In genomic region chr10:16754765-16755164, GRCh38 we compare ENCODE assay signal across 26 cellular contexts.
DNase-seq lines count a peak whose midpoint lies in the region; ATAC-seq, FAIRE-seq and TF ChIP-seq lines count a peak whose summit lies in the region.
"Had no signal": no experiment of that assay in that cellular context is flagged by ENCODE, and none has a peak within 500 bp of the region (broad histone marks: within the 10 kb centered on the region; RNA-seq: fewer than 3 reads in every experiment).

No MANE protein-coding gene starts in this region.

- SMC1A ChIA-PET in GM12878 (lab: Charles Lee; ENCODE audit: uncharacterized antibody, unreplicated experiment) = interaction anchor here (0.7 kb wide), 1 partner anchor 74 kb away, joined by 3 read pairs; no protein-coding TSS in a partner anchor

- no peak overlapping the region for H3K4me2 ChIP-seq in GM12878 (ENCODE audit: control insufficient read depth, insufficient read depth)
- H3K4me2 ChIP-seq: BLaER1 had no signal

- in situ Hi-C loops in GM12878 (cut with MboI) = no loop called here

- H3K9me3 ChIP-seq in left ventricle myocardium inferior (replicated peaks) = no peaks in the 10 kb centered on the region
- H3K9me3 ChIP-seq in GM12878 (replicated peaks; ENCODE audit: control insufficient read depth, insufficient read depth, low read length) = no peaks in the 10 kb centered on the region
- H3K9me3 ChIP-seq in left lung = no peaks in the 10 kb centered on the region
- H3K9me3 ChIP-seq in upper lobe of right lung = no peaks in the 10 kb centered on the region
- H3K9me3 ChIP-seq: BE2C, BLaER1 had no signal

- no peaks in the 10 kb centered on the region for H3K79me2 ChIP-seq in GM12878 (ENCODE audit: control insufficient read depth, insufficient read depth, low read length)

- TF ChIP-seq CTCF in left ventricle myocardium inferior (IDR thresholded peaks at IDR 0.05; ENCODE audit: borderline replicate concordance) (no peak), GM12878 (IDR thresholded peaks at IDR 0.05 in 2 of 3, conservative IDR thresholded peaks at IDR 0.05 in 1 of 3; ENCODE audit: control insufficient read depth in 2 of 3, extremely low read depth in 1 of 3, insufficient read depth in 1 of 3, low read depth in 3 of 3, low read length in 3 of 3) (no peak), left lung (IDR thresholded peaks at IDR 0.05) (no peak), upper lobe of right lung (IDR thresholded peaks at IDR 0.05) (no peak)

- peaks cover 56% of the 10 kb centered on the region for H3K36me3 ChIP-seq in left ventricle myocardium inferior
- H3K36me3 ChIP-seq in GM12878 (ENCODE audit: control insufficient read depth in 2 of 2, insufficient read depth in 2 of 2, low read length in 1 of 2) = peaks cover 2 to 8% of the 10 kb centered on the region in 2 experiments; a peak in 2 of 4 replicates
- H3K36me3 ChIP-seq in left lung = peaks cover 0 to 68% of the 10 kb centered on the region in 2 donors
- peaks cover 38% of the 10 kb centered on the region for H3K36me3 ChIP-seq in upper lobe of right lung
- H3K36me3 ChIP-seq: BE2C had no signal

- H3K27me3 ChIP-seq in left ventricle myocardium inferior (ENCODE audit: low read depth) = no peaks in the 10 kb centered on the region
- no peaks in the 10 kb centered on the region for H3K27me3 ChIP-seq in GM12878 (replicated peaks in 1 of 2; ENCODE audit: control insufficient read depth in 2 of 2, insufficient read depth in 2 of 2, low read length in 1 of 2)
- H3K27me3 ChIP-seq in left lung = no peaks in the 10 kb centered on the region
- H3K27me3 ChIP-seq in upper lobe of right lung = no peaks in the 10 kb centered on the region
- H3K27me3 ChIP-seq: BE2C, BLaER1 had no signal

- no peak overlapping the region for H3K9ac ChIP-seq in GM12878 (ENCODE audit: control insufficient read depth, insufficient read depth, low read length)
- H3K9ac ChIP-seq: BLaER1 had no signal

- TF ChIP-seq RAD21 in GM12878 (IDR thresholded peaks at IDR 0.05; ENCODE audit: insufficient read depth, low read depth, low read length) = no peak

- intact Hi-C loops in left ventricle myocardium inferior (cut with micrococcal nuclease) (no loop called here), cardiac septum (cut with DNase I) (no loop called here), GM12878 (cut with micrococcal nuclease; ENCODE audit: unreplicated experiment) (no loop called here), left lung (cut with DNase I) (no loop called here), upper lobe of right lung (cut with DNase I) (no loop called here)

- RAD21 ChIA-PET in GM12878 (lab: Charles Lee; ENCODE audit: unreplicated experiment) = no interaction called here

- TF ChIP-seq EP300 in GM12878 (IDR thresholded peaks at IDR 0.05; ENCODE audit: borderline replicate concordance in 1 of 2, control insufficient read depth in 1 of 2, low read depth in 2 of 2, low read length in 2 of 2) = no peak

- WGBS in GM12878 (ENCODE audit: insufficient coverage, insufficient replicate concordance, low lambda C conversion rate, missing lambda C conversion rate) = 98% methylated on average over 6 of the region's 6 CpGs

- H3K4me1 ChIP-seq in left ventricle myocardium inferior (peaks cover 4% of the 10 kb centered on the region), GM12878 (ENCODE audit: control insufficient read depth, insufficient read depth, low read length) (no peaks in the 10 kb centered on the region), left lung (no peaks in the 10 kb centered on the region), upper lobe of right lung (no peaks in the 10 kb centered on the region)
- H3K4me1 ChIP-seq: BE2C, BLaER1 had no signal

- H2AFZ ChIP-seq in GM12878 (ENCODE audit: control insufficient read depth, low read depth, low read length) = no peak overlapping the region

- peak; percentile 29 for DNase-seq in left ventricle myocardium inferior
- DNase-seq in cardiac septum (ENCODE audit: low spot score) = no peak
- DNase-seq in GM12878 (ENCODE audit: low read depth, low spot score) = no peak
- DNase-seq in left lung = peak in 1 of 2 donors; percentile 50
- peak; percentile 71 for DNase-seq in upper lobe of right lung
- DNase-seq in GM03348 (ENCODE audit: low spot score) = no peak
- DNase-seq: 8988T; ACHN; BE2C; C1 segment of cervical spinal cord; CD4-positive, alpha-beta memory T cell; CD4-positive, CD25-positive, alpha-beta regulatory T cell; CD8-positive, alpha-beta memory T cell; COR-L47; DMS 273 treated with DMSO at 0.1 percent for 48 hours; DMS153; DMS53; DMS79; DND-41; EL; GDM1 had no signal

- no peak for TF ChIP-seq POLR2A in GM12878 (IDR thresholded peaks at IDR 0.05; ENCODE audit: low read depth, low read length)

- CTCF ChIA-PET in GM12878 (lab: Yijun Ruan, JAX) = no interaction called here

- H3K27ac ChIP-seq in left ventricle myocardium inferior (replicated peaks) (no peak overlapping the region), GM12878 (ENCODE audit: control insufficient read depth, insufficient read depth) (no peak overlapping the region), left lung (no peak overlapping the region), upper lobe of right lung (no peak overlapping the region)
- H3K27ac ChIP-seq: BLaER1 had no signal

- peak; percentile 52 for FAIRE-seq in GM12878 (lab: Jason Lieb, UNC)
- FAIRE-seq: A204.1, GM12892, GM18507 had no signal

- H3K4me3 ChIP-seq in left ventricle myocardium inferior (no peak overlapping the region), GM12878 (no peak overlapping the region), left lung (no peak overlapping the region), upper lobe of right lung (no peak overlapping the region)
- H3K4me3 ChIP-seq: BLaER1 had no signal

- ATAC-seq in GM12878 = no peak
- ATAC-seq in left lung = peak; percentile 68
- no peak for ATAC-seq in upper lobe of right lung
- no peak for ATAC-seq in HG02798 (IDR thresholded peaks at IDR 0.05; ENCODE audit: poor library complexity, unreplicated experiment)

- POLR2A ChIA-PET in GM12878 (lab: Charles Lee) = no interaction called here

- H4K20me1 ChIP-seq in GM12878 (ENCODE audit: control insufficient read depth, insufficient read depth) = no peaks in the 10 kb centered on the region
- H4K20me1 ChIP-seq: BLaER1 had no signal

- BruUV-seq in GM12878 (replicated peaks; lab: Mats Ljungman, UMichigan) = no TSS peak

TF ChIP-seq in GM12878, 131 proteins besides CTCF, POLR2A, EP300 and RAD21:
- TF ChIP-seq DPF2 (IDR thresholded peaks at IDR 0.05) = no peak
- no peak for TF ChIP-seq JUND (IDR thresholded peaks at IDR 0.05; ENCODE audit: low read depth, low read length)
- no peak for TF ChIP-seq FOXK2 (IDR thresholded peaks at IDR 0.05)
- TF ChIP-seq MYB (IDR thresholded peaks at IDR 0.05; ENCODE audit: borderline replicate concordance, low read depth, low read length) = no peak
- TF ChIP-seq BHLHE40 (IDR thresholded peaks at IDR 0.05; ENCODE audit: borderline replicate concordance in 1 of 2, low read depth in 2 of 2, low read length in 1 of 2) = no peak
- TF ChIP-seq FOXM1 (IDR thresholded peaks at IDR 0.05; ENCODE audit: low read depth, low read length) = no peak
- no peak for TF ChIP-seq SMARCA5 (IDR thresholded peaks at IDR 0.05)
- TF ChIP-seq USF2 (IDR thresholded peaks at IDR 0.05; ENCODE audit: borderline replicate concordance, low read depth, low read length) = no peak
- TF ChIP-seq BRCA1 (IDR thresholded peaks at IDR 0.05; ENCODE audit: low read depth, low read length) = no peak
- no peak for TF ChIP-seq CBX3 (IDR thresholded peaks at IDR 0.05; ENCODE audit: borderline replicate concordance, low read depth)
TF ChIP-seq in GM12878: peak in this region for 0.

Comparison
In these comparisons a context has a peak if more than half of its experiments do, and no peak if none do; other contexts are left out.
1. DNase-seq: peak in left ventricle myocardium inferior (single experiment) and upper lobe of right lung (single experiment); none in cardiac septum (single experiment), GM12878 (single experiment) and GM03348 (single experiment).